15 cellular contexts compared by ENCODE assay signal in the genomic region with DNA sequence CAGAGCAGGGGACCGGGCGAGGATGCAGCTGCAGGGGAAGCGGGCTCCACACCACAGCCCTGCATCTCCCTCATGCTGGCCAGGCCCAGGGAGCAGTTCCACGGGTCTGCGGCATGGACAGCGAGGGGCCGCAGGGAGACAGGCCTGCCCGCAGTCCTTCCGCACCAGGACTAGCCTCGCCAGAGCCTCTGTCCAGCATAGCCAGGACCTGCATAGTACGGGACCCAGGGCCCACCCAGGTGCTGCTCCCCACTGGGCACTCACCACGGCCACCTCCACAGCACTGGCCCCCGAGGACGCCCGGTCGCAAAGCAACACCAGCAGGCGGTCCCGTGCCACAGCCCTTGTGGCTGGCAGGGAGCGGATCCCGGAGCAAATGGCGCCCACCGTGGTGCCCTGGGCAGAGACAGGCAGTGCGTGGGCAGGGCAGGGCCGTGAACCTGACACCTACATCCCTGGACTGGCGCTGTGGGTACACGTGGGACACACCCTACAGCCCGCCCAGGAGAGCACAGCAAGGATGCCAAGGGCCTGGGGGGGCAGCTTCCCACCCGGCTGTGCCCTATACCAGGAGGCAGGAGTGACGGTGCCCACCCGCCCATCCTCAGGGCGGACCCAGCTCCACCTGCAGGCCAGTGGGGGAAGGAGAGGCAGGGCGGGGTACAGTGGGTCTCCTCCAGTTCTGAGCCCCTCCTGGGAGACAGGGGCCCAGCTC. TPM values are rescaled to one million over a fixed set of nuclear protein-coding genes. Genes with fewer than 3 reads are reported as not detected.
A peak's percentile ranks its signal among the peaks of the same experiment; 100 is the strongest.
DNase-seq lines count a peak whose midpoint lies in the region; ATAC-seq and TF ChIP-seq lines count a peak whose summit lies in the region.
"Had no signal": no experiment of that assay in that cellular context is flagged by ENCODE, and none has a peak within 500 bp of the region (broad histone marks: within the 10 kb centered on the region; RNA-seq: fewer than 3 reads in every experiment).

No MANE protein-coding gene starts in this region.

- no peaks in the 10 kb centered on the region for H3K9me3 ChIP-seq in SK-N-SH
- H3K9me3 ChIP-seq in transverse colon, result peaks cover 0 to 4% of the 10 kb centered on the region in 2 donors
- peaks cover 0 to 14% (median 0%) of the 10 kb centered on the region in 3 donors for H3K9me3 ChIP-seq in gastroesophageal sphincter
- H3K9me3 ChIP-seq: MG63 had no signal

- no peak overlapping the region for H2AFZ ChIP-seq in SK-N-SH (ENCODE audit: low read depth)

- TF ChIP-seq EP300 in SK-N-SH (IDR thresholded peaks at IDR 0.05; ENCODE audit: borderline replicate concordance in 1 of 2, low read depth in 1 of 2, low read length in 1 of 2) (no peak), transverse colon (IDR thresholded peaks at IDR 0.05; ENCODE audit: low read depth) (no peak), gastroesophageal sphincter (IDR thresholded peaks at IDR 0.05) (no peak)

- POLR2A ChIA-PET in SK-N-SH (lab: Yijun Ruan, JAX), result no interaction called here

- TF ChIP-seq CTCF in SK-N-SH (IDR thresholded peaks at IDR 0.05), result no peak
- TF ChIP-seq CTCF in transverse colon (IDR thresholded peaks at IDR 0.05), result no peak
- TF ChIP-seq CTCF in gastroesophageal sphincter (IDR thresholded peaks at IDR 0.05), result no peak
- no peak for TF ChIP-seq CTCF in omental fat pad (IDR thresholded peaks at IDR 0.05)

- H3F3A ChIP-seq in SK-N-SH (replicated peaks; ENCODE audit: insufficient read depth), result no peaks in the 10 kb centered on the region

- CTCF ChIA-PET in SK-N-SH (lab: Yijun Ruan, JAX), result interaction anchor here (0.9 to 1.4 kb wide), 3 partner anchors 13 to 207 kb away, joined by 3 to 5 read pairs (median 3); no protein-coding TSS in a partner anchor

- H3K36me3 ChIP-seq in SK-N-SH (replicated peaks in 1 of 2; ENCODE audit: control insufficient read depth in 1 of 2, insufficient read depth in 2 of 2, low read length in 1 of 2) (no peaks in the 10 kb centered on the region), transverse colon (no peaks in the 10 kb centered on the region), gastroesophageal sphincter (peaks cover 0 to 26% of the 10 kb centered on the region in 2 donors)
- H3K36me3 ChIP-seq: MG63 had no signal

- peak; percentile 44 for DNase-seq in Right ventricle myocardium superior
- DNase-seq in cardiac septum (ENCODE audit: low spot score), result no peak
- DNase-seq in SK-N-SH, result peak; percentile 58
- DNase-seq in iPS-NIHi11 (ENCODE audit: low spot score), result peak; percentile 69
- DNase-seq in transverse colon, result peak; percentile 4
- no peak for DNase-seq in omental fat pad (ENCODE audit: low spot score)
- DNase-seq: hippocampal formation, MG63, NCI-H1694 treated with DMSO at 0.1 percent for 48 hours, NCI-H510A, stomach had no signal

- 87% methylated on average over 8 of the region's 32 CpGs for WGBS in SK-N-SH (ENCODE audit: low lambda C conversion rate)
- 90% methylated on average over 27 of the region's 32 CpGs; no CpG with 5 or more reads in 1 of the 2 donors for WGBS in transverse colon (ENCODE audit: low coverage in 1 of 2), 2 donors
- WGBS in gastroesophageal sphincter (ENCODE audit: low coverage in 1 of 2), 2 donors, result no CpG with 5 or more reads among the region's 32 CpGs

- H3K27me3 ChIP-seq in SK-N-SH (ENCODE audit: insufficient read depth), result no peaks in the 10 kb centered on the region
- no peaks in the 10 kb centered on the region for H3K27me3 ChIP-seq in transverse colon
- no peaks in the 10 kb centered on the region for H3K27me3 ChIP-seq in gastroesophageal sphincter
- H3K27me3 ChIP-seq: cardiac muscle cell, MG63, SJCRH30, stomach had no signal

- no peaks in the 10 kb centered on the region for H3K9me2 ChIP-seq in SK-N-SH

- TF ChIP-seq RAD21 in SK-N-SH (IDR thresholded peaks at IDR 0.05; ENCODE audit: low read length), result no peak

- no peak overlapping the region for H3K9ac ChIP-seq in SK-N-SH

- no peaks in the 10 kb centered on the region for H3K79me2 ChIP-seq in SK-N-SH (ENCODE audit: insufficient read depth)

- no peaks in the 10 kb centered on the region for H4K20me1 ChIP-seq in SK-N-SH (ENCODE audit: insufficient read depth)

- H3K4me2 ChIP-seq in SK-N-SH, result no peak overlapping the region

- no peak overlapping the region for H3K4me3 ChIP-seq in SK-N-SH (ENCODE audit: low read depth in 2 of 2, low read length in 1 of 2)
- H3K4me3 ChIP-seq in transverse colon, result no peak overlapping the region
- H3K4me3 ChIP-seq in gastroesophageal sphincter, result no peak overlapping the region
- H3K4me3 ChIP-seq: cardiac muscle cell, MG63, SJCRH30, stomach had no signal

- H3K27ac ChIP-seq in SK-N-SH (ENCODE audit: low read depth in 2 of 2, low read length in 1 of 2) (no peak overlapping the region; a peak in 1 of 4 replicates), transverse colon (no peak overlapping the region), gastroesophageal sphincter (no peak overlapping the region)
- H3K27ac ChIP-seq: cardiac muscle cell, SJCRH30, stomach had no signal

- peaks cover 0 to 13% of the 10 kb centered on the region in 2 experiments; a peak in 1 of 4 replicates for H3K4me1 ChIP-seq in SK-N-SH (ENCODE audit: control insufficient read depth in 1 of 2, insufficient read depth in 2 of 2, low read depth in 1 of 2, low read length in 1 of 2)
- H3K4me1 ChIP-seq in transverse colon, result no peaks in the 10 kb centered on the region
- no peaks in the 10 kb centered on the region for H3K4me1 ChIP-seq in gastroesophageal sphincter
- H3K4me1 ChIP-seq: SJCRH30, stomach had no signal

- in situ Hi-C loops in transverse colon (cut with MboI; ENCODE audit: low pct_ligation_motif_present in 1 of 4, low pct_unique_long_range_greater_than_20kb in 1 of 4, low sequenced_read_pairs in 3 of 4), result no loop called here

- intact Hi-C loops in Right ventricle myocardium superior (cut with DNase I), result no loop called here
- intact Hi-C loops in cardiac septum (cut with DNase I), result no loop called here
- intact Hi-C loops in transverse colon (cut with DNase I; ENCODE audit: low total_unique reads), result no loop called here

- ATAC-seq in Right ventricle myocardium superior (ENCODE audit: poor library complexity), result no peak
- ATAC-seq in gastroesophageal sphincter, result no peak
- ATAC-seq in omental fat pad (ENCODE audit: low FRiP score), result no peak
- ATAC-seq in GM21723 (IDR thresholded peaks at IDR 0.05; ENCODE audit: unreplicated experiment), result no peak

- TF ChIP-seq POLR2A in transverse colon (IDR thresholded peaks at IDR 0.05) (no peak), gastroesophageal sphincter (IDR thresholded peaks at IDR 0.05) (no peak)

TF ChIP-seq in SK-N-SH, 30 proteins besides CTCF, POLR2A, EP300 and RAD21 (continues in another document):
- no peak for TF ChIP-seq CHD2 (IDR thresholded peaks at IDR 0.05; ENCODE audit: low read length, partially characterized antibody)
- TF ChIP-seq TCF12 (IDR thresholded peaks at IDR 0.05), result no peak
- TF ChIP-seq NRF1 (IDR thresholded peaks at IDR 0.05; ENCODE audit: low read depth, low read length), result no peak
- no peak for TF ChIP-seq EZH2phosphoT487 (IDR thresholded peaks at IDR 0.05; ENCODE audit: borderline replicate concordance, low read depth)
- TF ChIP-seq FOXM1 (IDR thresholded peaks at IDR 0.05; ENCODE audit: low read depth), result no peak
- TF ChIP-seq FOXJ3 (CRISPR knock-in tag; IDR thresholded peaks at IDR 0.05), result no peak
- TF ChIP-seq POLR2AphosphoS5 (IDR thresholded peaks at IDR 0.05; ENCODE audit: low read depth, low read length), result no peak
- TF ChIP-seq, protein P1, sequence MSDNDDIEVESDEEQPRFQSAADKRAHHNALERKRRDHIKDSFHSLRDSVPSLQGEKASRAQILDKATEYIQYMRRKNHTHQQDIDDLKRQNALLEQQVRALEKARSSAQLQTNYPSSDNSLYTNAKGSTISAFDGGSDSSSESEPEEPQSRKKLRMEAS (IDR thresholded peaks at IDR 0.05; ENCODE audit: low read depth), result no peak
- TF ChIP-seq GABPA (IDR thresholded peaks at IDR 0.05; ENCODE audit: low read depth), result no peak
- TF ChIP-seq TEAD4 (IDR thresholded peaks at IDR 0.05; ENCODE audit: borderline replicate concordance, insufficient read depth), result no peak
- no peak for TF ChIP-seq RCOR1 (IDR thresholded peaks at IDR 0.05; ENCODE audit: low read length)
- TF ChIP-seq, protein P2, sequence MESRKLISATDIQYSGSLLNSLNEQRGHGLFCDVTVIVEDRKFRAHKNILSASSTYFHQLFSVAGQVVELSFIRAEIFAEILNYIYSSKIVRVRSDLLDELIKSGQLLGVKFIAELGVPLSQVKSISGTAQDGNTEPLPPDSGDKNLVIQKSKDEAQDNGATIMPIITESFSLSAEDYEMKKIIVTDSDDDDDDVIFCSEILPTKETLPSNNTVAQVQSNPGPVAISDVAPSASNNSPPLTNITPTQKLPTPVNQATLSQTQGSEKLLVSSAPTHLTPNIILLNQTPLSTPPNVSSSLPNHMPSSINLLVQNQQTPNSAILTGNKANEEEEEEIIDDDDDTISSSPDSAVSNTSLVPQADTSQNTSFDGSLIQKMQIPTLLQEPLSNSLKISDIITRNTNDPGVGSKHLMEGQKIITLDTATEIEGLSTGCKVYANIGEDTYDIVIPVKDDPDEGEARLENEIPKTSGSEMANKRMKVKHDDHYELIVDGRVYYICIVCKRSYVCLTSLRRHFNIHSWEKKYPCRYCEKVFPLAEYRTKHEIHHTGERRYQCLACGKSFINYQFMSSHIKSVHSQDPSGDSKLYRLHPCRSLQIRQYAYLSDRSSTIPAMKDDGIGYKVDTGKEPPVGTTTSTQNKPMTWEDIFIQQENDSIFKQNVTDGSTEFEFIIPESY (IDR thresholded peaks at IDR 0.05; ENCODE audit: borderline replicate concordance, low read depth), result no peak
- no peak for TF ChIP-seq JUND (IDR thresholded peaks at IDR 0.05)
- TF ChIP-seq YY1 (IDR thresholded peaks at IDR 0.05; ENCODE audit: low read depth), result no peak
- no peak for TF ChIP-seq RXRA (IDR thresholded peaks at IDR 0.05; ENCODE audit: borderline replicate concordance, low read depth)
- no peak for TF ChIP-seq MXI1 (IDR thresholded peaks at IDR 0.05; ENCODE audit: low read depth, low read length)

RNA-seq across cellular contexts. Expression of a gene that starts 23.8 kb away (rescaled TPM):
- 28.6 TPM for total RNA-seq in Right ventricle myocardium superior
- 36.7 TPM for total RNA-seq in cardiac septum
- polyA plus RNA-seq in SK-N-SH (2012; rRNA removed), result 1.7 TPM in 2 replicates
- 0.55 and 0.77 TPM in 2 replicates for polyA plus RNA-seq in SK-N-SH (2012; cell fraction: cytosol; rRNA removed)
- polyA plus RNA-seq in SK-N-SH (2012; cell fraction: nucleus; rRNA removed), result 8.9 and 10.2 TPM in 2 replicates
- 10 to 100 TPM in 1 of 4 donors, 1 to 10 TPM in 3; 5.4 to 29.9 (median 6.6) TPM for total RNA-seq in transverse colon
- 10 to 100 TPM in 3 of 4 donors, 1 to 10 TPM in 1; 3.7 to 18.8 (median 14.5) TPM for total RNA-seq in gastroesophageal sphincter
- 10 to 100 TPM in 1 of 4 donors, 1 to 10 TPM in 3; 4.7 to 21.3 (median 8.3) TPM for total RNA-seq in omental fat pad

RNA-seq across cellular contexts. Expression of a gene that starts 36.3 kb away (rescaled TPM):
- 32.2 TPM for total RNA-seq in Right ventricle myocardium superior
- 27.1 TPM for total RNA-seq in cardiac septum
- polyA plus RNA-seq in SK-N-SH (2012; rRNA removed), result 15.8 and 18.4 TPM in 2 replicates
- polyA plus RNA-seq in SK-N-SH (2012; cell fraction: cytosol; rRNA removed), result 8.1 and 11.3 TPM in 2 replicates
- polyA plus RNA-seq in SK-N-SH (2012; cell fraction: nucleus; rRNA removed), result 27.3 and 44.1 TPM in 2 replicates
- 10 to 100 TPM; 17.0 to 53.9 (median 32.6) TPM for total RNA-seq in transverse colon
- 1 to 10 TPM; 3.4 to 8.4 (median 4.6) TPM for total RNA-seq in gastroesophageal sphincter
- total RNA-seq in omental fat pad, result 10 to 100 TPM; 12.1 to 22.3 (median 16.6) TPM

Comparison
In these comparisons a context has a peak if more than half of its experiments do, and no peak if none do; other contexts are left out.
1. DNase-seq: peak in Right ventricle myocardium superior (single experiment), SK-N-SH (single experiment), iPS-NIHi11 (single experiment) and transverse colon (single experiment); none in cardiac septum (single experiment) and omental fat pad (single experiment).